31 cellular contexts compared by ENCODE assay signal in genomic region chr15:91779960-91780359, GRCh38.
"Had no signal": no experiment of that assay in that cellular context is flagged by ENCODE, and none has a peak within 500 bp of the region (broad histone marks: within the 10 kb centered on the region; RNA-seq: fewer than 3 reads in every experiment).

No MANE protein-coding gene starts in this region.

- H3K27me3 ChIP-seq: ascending aorta, breast epithelium, colonic mucosa had no signal

- H3K27ac Mint-ChIP-seq: activated CD4-positive, alpha-beta memory T cell treated with anti-CD3 and anti-CD28 coated beads, Interleukin-2, amount 10 ng/mL, durations not matched to agents 7 days and 5 days; activated CD4-positive, alpha-beta T cell treated with anti-CD3 and anti-CD28 coated beads, Interleukin-2, amount 10 ng/mL, durations not matched to agents 7 days and 5 days; activated naive CD4-positive, alpha-beta T cell treated with anti-CD3 and anti-CD28 coated beads, Interleukin-2, amount 10 ng/mL, durations not matched to agents 7 days and 5 days; activated naive CD4-positive, alpha-beta T cell treated with anti-CD3 and anti-CD28 coated beads, Interleukin-2, amount 50 U/mL, for 72 hours; activated naive CD8-positive, alpha-beta T cell treated with anti-CD3 and anti-CD28 coated beads, Interleukin-2, amount 10 ng/mL, durations not matched to agents 7 days and 5 days; activated T-cell treated with anti-CD3 and anti-CD28 coated beads, Interleukin-2, amount 50 U/mL, for 24 hours; brain; endodermal cell; T-helper 17 cell; T-helper 2 cell treated with Interferon-gamma antibody and Interleukin-4, amounts not matched to agents 5 μg/mL and 100 μg/mL, for 36 hours; WTC11 had no signal

- H3K27ac ChIP-seq: ascending aorta, breast epithelium, cardiac muscle cell, colonic mucosa, dorsolateral prefrontal cortex, VCaP had no signal

- FAIRE-seq: frontal cortex had no signal

- DNase-seq: activated CD4-positive, alpha-beta memory T cell treated with anti-CD3 and anti-CD28 coated beads, Interleukin-2, amount 10 ng/mL, durations not matched to agents 7 days and 5 days; activated CD4-positive, alpha-beta T cell treated with anti-CD3 and anti-CD28 coated beads for 1 hour; activated CD4-positive, alpha-beta T cell treated with anti-CD3 and anti-CD28 coated beads for 4 hours; activated CD4-positive, alpha-beta T cell treated with anti-CD3 and anti-CD28 coated beads, Interleukin-2, amount 10 ng/mL, durations not matched to agents 7 days and 5 days; activated CD4-positive, alpha-beta T cell treated with anti-CD3 and anti-CD28 coated beads, Interleukin-2, amount 50 U/mL, for 4 hours; activated CD8-positive, alpha-beta memory T cell treated with anti-CD3 and anti-CD28 coated beads, Interleukin-2, amount 50 U/mL, for 48 hours; activated gamma-delta T cell; activated naive CD4-positive, alpha-beta T cell; activated naive CD4-positive, alpha-beta T cell treated with anti-CD3 and anti-CD28 coated beads, Interleukin-2, amount 10 ng/mL, durations not matched to agents 7 days and 5 days; activated naive CD8-positive, alpha-beta T cell treated with anti-CD3 and anti-CD28 coated beads, Interleukin-2, amount 10 ng/mL, durations not matched to agents 7 days and 5 days; activated T-cell treated with anti-CD3 and anti-CD28 coated beads for 4 hours; activated T-cell treated with anti-CD3 and anti-CD28 coated beads, Interleukin-2, amount 50 U/mL, for 24 hours; activated T-cell treated with anti-CD3 and anti-CD28 coated beads, Interleukin-2, amount 50 U/mL, for 72 hours; central memory CD4-positive, alpha-beta T cell; cerebellar nuclear complex; colonic mucosa; dorsolateral prefrontal cortex; effector memory CD4-positive, alpha-beta T cell; foreskin fibroblast; T-helper 17 cell; T1000 had no signal

- H3K9me3 Mint-ChIP-seq: activated CD4-positive, alpha-beta memory T cell treated with anti-CD3 and anti-CD28 coated beads, Interleukin-2, amount 10 ng/mL, durations not matched to agents 7 days and 5 days; activated CD4-positive, alpha-beta T cell treated with anti-CD3 and anti-CD28 coated beads, Interleukin-2, amount 10 ng/mL, durations not matched to agents 7 days and 5 days; activated naive CD4-positive, alpha-beta T cell treated with anti-CD3 and anti-CD28 coated beads, Interleukin-2, amount 10 ng/mL, durations not matched to agents 7 days and 5 days; activated naive CD4-positive, alpha-beta T cell treated with anti-CD3 and anti-CD28 coated beads, Interleukin-2, amount 50 U/mL, for 72 hours; activated naive CD8-positive, alpha-beta T cell treated with anti-CD3 and anti-CD28 coated beads, Interleukin-2, amount 10 ng/mL, durations not matched to agents 7 days and 5 days; activated T-cell treated with anti-CD3 and anti-CD28 coated beads, Interleukin-2, amount 50 U/mL, for 24 hours; activated T-cell treated with anti-CD3 and anti-CD28 coated beads, Interleukin-2, amount 50 U/mL, for 72 hours; brain; endodermal cell; T-helper 2 cell treated with Interferon-gamma antibody and Interleukin-4, amounts not matched to agents 5 μg/mL and 100 μg/mL, for 36 hours; WTC11 had no signal

- ATAC-seq: activated naive CD4-positive, alpha-beta T cell treated with anti-CD3 and anti-CD28 coated beads, Interleukin-2, amount 50 U/mL, for 72 hours; activated T-cell treated with anti-CD3 and anti-CD28 coated beads, Interleukin-2, amount 50 U/mL, for 72 hours; T-helper 17 cell; WTC11 had no signal

- H3K4me1 Mint-ChIP-seq: activated CD4-positive, alpha-beta memory T cell treated with anti-CD3 and anti-CD28 coated beads, Interleukin-2, amount 10 ng/mL, durations not matched to agents 7 days and 5 days; activated CD4-positive, alpha-beta T cell treated with anti-CD3 and anti-CD28 coated beads, Interleukin-2, amount 10 ng/mL, durations not matched to agents 7 days and 5 days; activated naive CD4-positive, alpha-beta T cell treated with anti-CD3 and anti-CD28 coated beads, Interleukin-2, amount 10 ng/mL, durations not matched to agents 7 days and 5 days; activated naive CD8-positive, alpha-beta T cell treated with anti-CD3 and anti-CD28 coated beads, Interleukin-2, amount 10 ng/mL, durations not matched to agents 7 days and 5 days; T-helper 17 cell had no signal

- H3K36me3 Mint-ChIP-seq: activated naive CD4-positive, alpha-beta T cell treated with anti-CD3 and anti-CD28 coated beads, Interleukin-2, amount 10 ng/mL, durations not matched to agents 7 days and 5 days; activated naive CD4-positive, alpha-beta T cell treated with anti-CD3 and anti-CD28 coated beads, Interleukin-2, amount 50 U/mL, for 72 hours; activated naive CD8-positive, alpha-beta T cell treated with anti-CD3 and anti-CD28 coated beads, Interleukin-2, amount 10 ng/mL, durations not matched to agents 7 days and 5 days; brain; WTC11 had no signal

- H3K36me3 ChIP-seq: ascending aorta, breast epithelium, cardiac muscle cell, colonic mucosa had no signal

- H3K4me1 ChIP-seq: ascending aorta, breast epithelium, colonic mucosa had no signal

- H3K4me3 ChIP-seq: ascending aorta, breast epithelium, cardiac muscle cell, colonic mucosa, dorsolateral prefrontal cortex had no signal

- H3K9me3 ChIP-seq: ascending aorta, breast epithelium, colonic mucosa had no signal

- H3K4me3 Mint-ChIP-seq: activated CD4-positive, alpha-beta memory T cell treated with anti-CD3 and anti-CD28 coated beads, Interleukin-2, amount 10 ng/mL, durations not matched to agents 7 days and 5 days; activated CD4-positive, alpha-beta T cell treated with anti-CD3 and anti-CD28 coated beads, Interleukin-2, amount 10 ng/mL, durations not matched to agents 7 days and 5 days; activated naive CD4-positive, alpha-beta T cell treated with anti-CD3 and anti-CD28 coated beads, Interleukin-2, amount 10 ng/mL, durations not matched to agents 7 days and 5 days; activated naive CD8-positive, alpha-beta T cell treated with anti-CD3 and anti-CD28 coated beads, Interleukin-2, amount 10 ng/mL, durations not matched to agents 7 days and 5 days; activated T-cell treated with anti-CD3 and anti-CD28 coated beads, Interleukin-2, amount 50 U/mL, for 24 hours; activated T-cell treated with anti-CD3 and anti-CD28 coated beads, Interleukin-2, amount 50 U/mL, for 72 hours; brain; endodermal cell; T-helper 17 cell; T-helper 2 cell treated with Interferon-gamma antibody and Interleukin-4, amounts not matched to agents 5 μg/mL and 100 μg/mL, for 36 hours; WTC11 had no signal
